ENCODE assay signal across 16 cellular contexts in genomic region chr1:196997428-196997827, GRCh38. TPM values are rescaled to one million over a fixed set of nuclear protein-coding genes. Genes with fewer than 3 reads are reported as not detected.
DNase-seq lines count a peak whose midpoint lies in the region; ATAC-seq, FAIRE-seq and TF ChIP-seq lines count a peak whose summit lies in the region.
"Had no signal": no experiment of that assay in that cellular context is flagged by ENCODE, and none has a peak within 500 bp of the region (broad histone marks: within the 10 kb centered on the region; RNA-seq: fewer than 3 reads in every experiment).

No MANE protein-coding gene starts in this region.

- DNase-seq in AG10803 (ENCODE audit: low read depth) (peak; percentile 74), astrocyte (ENCODE audit: low read depth) (peak; percentile 45), kidney glomerular epithelial cell (lab: John Stamatoyannopoulos, UW) (peak; percentile 36), H4 (ENCODE audit: low spot score) (no peak), NCI-H82 treated with DMSO at 0.1 percent for 48 hours (lab: John Stamatoyannopoulos, UW; ENCODE audit: unreplicated experiment) (no peak), DMS 273 (lab: John Stamatoyannopoulos, UW; ENCODE audit: unreplicated experiment) (no peak)
- DNase-seq: CD4-positive, CD25-positive, alpha-beta regulatory T cell; effector CD8-positive, alpha-beta T cell; NCI-H2081; Peyer's patch; stimulated activated CD4-positive, alpha-beta T cell treated with anti-CD3 and anti-CD28 coated beads, Interleukin-4, amount 100 ng/mL, for 24 hours; stomach had no signal

- H3K36me3 ChIP-seq in astrocyte (ENCODE audit: insufficient read depth, low read length) = no peaks in the 10 kb centered on the region
- H3K36me3 ChIP-seq: Peyer's patch, stomach had no signal

- H3K36me3 Mint-ChIP-seq in astrocyte (ENCODE audit: low read depth, unreplicated experiment) = no peaks in the 10 kb centered on the region
- H3K36me3 Mint-ChIP-seq: activated naive CD4-positive, alpha-beta T cell treated with anti-CD3 and anti-CD28 coated beads, Interleukin-2, amount 50 U/mL, for 24 hours; CD4-positive, CD25-positive, alpha-beta regulatory T cell; mesothelial cell of epicardium had no signal

- H3K27me3 Mint-ChIP-seq in astrocyte (ENCODE audit: low read depth, unreplicated experiment) = no peaks in the 10 kb centered on the region
- H3K27me3 Mint-ChIP-seq: CD4-positive, CD25-positive, alpha-beta regulatory T cell had no signal

- ATAC-seq in HG03432 (IDR thresholded peaks at IDR 0.05; ENCODE audit: unreplicated experiment) (peak; percentile 75), GM21717 (IDR thresholded peaks at IDR 0.05; ENCODE audit: unreplicated experiment) (no peak)

- H3K4me3 ChIP-seq in AG10803 (ENCODE audit: low read length) (no peak overlapping the region), astrocyte (ENCODE audit: insufficient read depth, low read depth, low read length) (no peak overlapping the region)
- H3K4me3 ChIP-seq: Peyer's patch, stomach had no signal

- H3K9ac ChIP-seq in astrocyte (ENCODE audit: low read length) = no peak overlapping the region

- H3K4me3 Mint-ChIP-seq in astrocyte (ENCODE audit: unreplicated experiment) = no peak overlapping the region
- H3K4me3 Mint-ChIP-seq: activated naive CD4-positive, alpha-beta T cell treated with anti-CD3 and anti-CD28 coated beads, Interleukin-2, amount 50 U/mL, for 24 hours; CD4-positive, CD25-positive, alpha-beta regulatory T cell; mesothelial cell of epicardium had no signal

- peaks cover 9% of the 10 kb centered on the region for H3K4me1 Mint-ChIP-seq in astrocyte (ENCODE audit: low read depth, unreplicated experiment)
- H3K4me1 Mint-ChIP-seq: activated naive CD4-positive, alpha-beta T cell treated with anti-CD3 and anti-CD28 coated beads, Interleukin-2, amount 50 U/mL, for 24 hours; CD4-positive, CD25-positive, alpha-beta regulatory T cell had no signal

- H3K27ac ChIP-seq in astrocyte (ENCODE audit: low read depth, low read length) = no peak overlapping the region
- H3K27ac ChIP-seq: Peyer's patch, stomach had no signal

- H3K9me3 ChIP-seq in astrocyte (ENCODE audit: insufficient read depth, low read depth, low read length) = no peaks in the 10 kb centered on the region
- H3K9me3 ChIP-seq: Peyer's patch, stomach had no signal

- H3K79me2 ChIP-seq in astrocyte (ENCODE audit: insufficient read depth, low read length) = no peaks in the 10 kb centered on the region

- no peaks in the 10 kb centered on the region for H3K27me3 ChIP-seq in astrocyte (ENCODE audit: insufficient read depth, low read length)
- H3K27me3 ChIP-seq: Peyer's patch, stomach had no signal

- H3K4me2 ChIP-seq in astrocyte (ENCODE audit: low read length) = no peak overlapping the region

- no peaks in the 10 kb centered on the region for H4K20me1 ChIP-seq in astrocyte (ENCODE audit: insufficient read depth, low read length)

- H3K4me1 ChIP-seq in astrocyte (ENCODE audit: insufficient read depth, low read length) = no peaks in the 10 kb centered on the region
- H3K4me1 ChIP-seq: Peyer's patch, stomach had no signal

- no peaks in the 10 kb centered on the region for H3K9me3 Mint-ChIP-seq in astrocyte (ENCODE audit: unreplicated experiment)
- H3K9me3 Mint-ChIP-seq: activated naive CD4-positive, alpha-beta T cell treated with anti-CD3 and anti-CD28 coated beads, Interleukin-2, amount 50 U/mL, for 24 hours; CD4-positive, CD25-positive, alpha-beta regulatory T cell; mesothelial cell of epicardium had no signal

- peak; percentile 88 for FAIRE-seq in astrocyte (lab: Jason Lieb, UNC)

- H3K27ac Mint-ChIP-seq in astrocyte (ENCODE audit: unreplicated experiment) = no peak overlapping the region
- H3K27ac Mint-ChIP-seq: activated naive CD4-positive, alpha-beta T cell treated with anti-CD3 and anti-CD28 coated beads, Interleukin-2, amount 50 U/mL, for 24 hours; CD4-positive, CD25-positive, alpha-beta regulatory T cell; mesothelial cell of epicardium had no signal

- no peak overlapping the region for H2AFZ ChIP-seq in astrocyte (ENCODE audit: low read depth, low read length)

- TF ChIP-seq CTCF in AG10803 (conservative IDR thresholded peaks at IDR 0.05; ENCODE audit: low read length) (no peak), astrocyte (IDR thresholded peaks at IDR 0.05; ENCODE audit: insufficient read depth, low read depth, low read length) (no peak)

RNA-seq across cellular contexts. Expression of gene CFHR5, which starts 20.1 kb away (rescaled TPM):
- total RNA-seq in astrocyte = not detected in 2 replicates
- not detected in 2 replicates for total RNA-seq in H4 (2014; rRNA removed; shearing (Covaris generic))
- total RNA-seq: CD4-positive, CD25-positive, alpha-beta regulatory T cell; mesothelial cell of epicardium; Peyer's patch; stomach had no signal

RNA-seq across cellular contexts. Expression of gene CFHR2, which starts 53.9 kb away (rescaled TPM):
- not detected in 2 replicates for total RNA-seq in astrocyte
- total RNA-seq in H4 (2014; rRNA removed; shearing (Covaris generic)) = not detected in 2 replicates
- total RNA-seq: CD4-positive, CD25-positive, alpha-beta regulatory T cell; mesothelial cell of epicardium; Peyer's patch; stomach had no signal

Comparison
In these comparisons a context has a peak if more than half of its experiments do, and no peak if none do; other contexts are left out.
1. DNase-seq: peak in AG10803 (single experiment), astrocyte (single experiment) and kidney glomerular epithelial cell (single experiment); none in H4 (single experiment), NCI-H82 treated with DMSO at 0.1 percent for 48 hours (single experiment) and DMS 273 (single experiment).